Comparison of ENCODE assay signal across 9 cellular contexts in the genomic region with DNA sequence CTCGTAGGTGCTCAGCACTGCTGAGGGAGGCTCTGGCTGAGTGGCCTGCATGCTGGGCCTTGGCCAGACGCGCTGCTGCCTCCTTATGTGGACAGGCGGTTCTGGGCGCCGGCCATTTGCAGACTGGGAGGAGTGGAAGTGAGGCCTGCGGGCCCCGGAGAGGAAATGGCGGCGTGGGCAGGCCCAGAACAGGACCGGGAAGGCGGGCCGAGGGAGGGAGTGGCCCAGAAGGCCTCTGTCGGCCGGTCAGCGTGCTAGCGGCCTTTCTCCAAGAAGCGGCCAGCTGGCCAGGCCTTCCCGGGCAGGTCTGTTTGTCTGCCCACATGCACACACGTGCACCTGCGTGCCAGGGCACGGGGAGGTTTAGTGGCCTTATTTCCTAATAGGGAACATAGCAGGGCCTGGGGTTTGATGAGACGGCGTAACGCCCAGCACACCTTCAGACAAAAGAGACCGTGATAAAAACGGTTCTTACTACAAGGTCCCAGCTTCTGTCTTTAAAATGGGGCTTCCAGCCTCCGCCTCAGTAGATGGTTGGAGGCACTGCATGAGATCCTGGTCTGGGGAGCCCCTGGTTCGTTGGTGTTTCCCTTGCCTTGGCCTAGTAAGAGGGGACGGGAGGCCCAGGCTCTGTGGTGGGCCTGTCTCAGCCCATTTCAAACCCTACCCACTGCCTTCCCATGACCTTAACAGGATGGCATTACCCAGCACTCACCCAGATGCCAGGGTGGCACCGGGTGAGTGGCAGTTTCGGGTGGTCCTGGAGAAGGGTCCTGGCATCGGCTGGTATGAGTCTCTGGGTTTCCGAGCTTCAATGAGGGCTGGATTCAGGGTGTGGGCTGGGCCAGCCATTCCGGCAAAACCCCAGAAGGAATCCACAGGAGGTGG.
A peak's percentile ranks its signal among the peaks of the same experiment; 100 is the strongest.
DNase-seq lines count a peak whose midpoint lies in the region; ATAC-seq and TF ChIP-seq lines count a peak whose summit lies in the region.
"Had no signal": no experiment of that assay in that cellular context is flagged by ENCODE, and none has a peak within 500 bp of the region (broad histone marks: within the 10 kb centered on the region; RNA-seq: fewer than 3 reads in every experiment).

No MANE protein-coding gene starts in this region.

- H3K27ac ChIP-seq in RWPE1, result peak overlapping the region; percentile 100
- peak overlapping the region; percentile 94 to 98 for H3K27ac ChIP-seq in ovary

- H3K27me3 ChIP-seq in ovary, result no peaks in the 10 kb centered on the region

- H3K4me3 Mint-ChIP-seq in activated naive CD4-positive, alpha-beta T cell treated with anti-CD3 and anti-CD28 coated beads for 36 hours, result no peak overlapping the region
- no peak overlapping the region for H3K4me3 Mint-ChIP-seq in stimulated activated naive B cell treated with anti-CD40 and anti-IgM and Interleukin-4, amounts not matched to agents 10 μg/mL and 1 μg/mL and 100 μg/mL, for 72 hours

- 4 to 13% (median 6%) methylated on average over 35 of the region's 35 CpGs for WGBS in ovary, 3 donors

- TF ChIP-seq CTCF in RWPE1 (conservative IDR thresholded peaks at IDR 0.05; ENCODE audit: low read depth) (no peak), ovary (IDR thresholded peaks at IDR 0.05) (no peak), GM10266 (IDR thresholded peaks at IDR 0.05; ENCODE audit: control insufficient read depth, insufficient read depth, low read depth, missing control alignments) (no peak)

- H3K27me3 Mint-ChIP-seq in activated naive CD4-positive, alpha-beta T cell treated with anti-CD3 and anti-CD28 coated beads for 36 hours (ENCODE audit: low read depth), result no peaks in the 10 kb centered on the region
- H3K27me3 Mint-ChIP-seq in stimulated activated naive B cell treated with anti-CD40 and anti-IgM and Interleukin-4, amounts not matched to agents 10 μg/mL and 1 μg/mL and 100 μg/mL, for 72 hours, result no peaks in the 10 kb centered on the region

- TF ChIP-seq POLR2A in ovary (IDR thresholded peaks at IDR 0.05), result peak; percentile 34

- no peak for ATAC-seq in stimulated activated naive B cell treated with anti-CD40 and anti-IgM and Interleukin-4, amounts not matched to agents 10 μg/mL and 1 μg/mL and 100 μg/mL, for 72 hours (replicated peaks)

- H3K36me3 ChIP-seq in ovary, result no peaks in the 10 kb centered on the region

- H3K9me3 Mint-ChIP-seq in activated naive CD4-positive, alpha-beta T cell treated with anti-CD3 and anti-CD28 coated beads for 36 hours, result no peaks in the 10 kb centered on the region
- H3K9me3 Mint-ChIP-seq in stimulated activated naive B cell treated with anti-CD40 and anti-IgM and Interleukin-4, amounts not matched to agents 10 μg/mL and 1 μg/mL and 100 μg/mL, for 72 hours, result no peaks in the 10 kb centered on the region

- POLR2A ChIA-PET in RWPE1 (lab: Yijun Ruan, JAX; ENCODE audit: low non-redundant PET), result interaction anchor here (0.6 to 1.4 kb wide), 2 partner anchors 12 to 26 kb away, joined by 4 to 7 read pairs; no protein-coding TSS in a partner anchor

- H3K27ac Mint-ChIP-seq in activated naive CD4-positive, alpha-beta T cell treated with anti-CD3 and anti-CD28 coated beads for 36 hours, result no peak overlapping the region
- H3K27ac Mint-ChIP-seq in stimulated activated naive B cell treated with anti-CD40 and anti-IgM and Interleukin-4, amounts not matched to agents 10 μg/mL and 1 μg/mL and 100 μg/mL, for 72 hours, result no peak overlapping the region

- H3K4me1 Mint-ChIP-seq in activated naive CD4-positive, alpha-beta T cell treated with anti-CD3 and anti-CD28 coated beads for 36 hours (ENCODE audit: low read depth), result peaks cover 8% of the 10 kb centered on the region
- H3K4me1 Mint-ChIP-seq in stimulated activated naive B cell treated with anti-CD40 and anti-IgM and Interleukin-4, amounts not matched to agents 10 μg/mL and 1 μg/mL and 100 μg/mL, for 72 hours, result peaks cover 2 to 5% of the 10 kb centered on the region in 2 donors

- H3K4me3 ChIP-seq in ovary, result peak overlapping the region; percentile 34

- H3K4me1 ChIP-seq in ovary (ENCODE audit: insufficient read depth), result peaks cover 39% of the 10 kb centered on the region

- intact Hi-C loops in ovary (cut with DNase I), result no loop called here
- intact Hi-C loops in activated naive CD4-positive, alpha-beta T cell treated with anti-CD3 and anti-CD28 coated beads for 36 hours (cut with micrococcal nuclease), result no loop called here

- DNase-seq in Ammon's horn (ENCODE audit: low spot score), result peak; percentile 84
- DNase-seq in RWPE1 (ENCODE audit: low spot score), result no peak
- DNase-seq in fibroblast of gingiva (ENCODE audit: low read depth), result peak; percentile 96
- peak in 4 of 5 donors; percentile 86 to 92 (median 88) for DNase-seq in ovary
- no peak for DNase-seq in NCI-H748 treated with DMSO at 0.1 percent for 48 hours (lab: John Stamatoyannopoulos, UW)
- DNase-seq in activated naive CD4-positive, alpha-beta T cell treated with anti-CD3 and anti-CD28 coated beads for 36 hours, result no peak
- no peak for DNase-seq in GM10266 (ENCODE audit: extremely low spot score)
- DNase-seq in stimulated activated naive B cell treated with anti-CD40 and anti-IgM and Interleukin-4, amounts not matched to agents 10 μg/mL and 1 μg/mL and 100 μg/mL, for 72 hours, result no peak
- DNase-seq: erythroblast had no signal

- TF ChIP-seq EP300 in ovary (IDR thresholded peaks at IDR 0.05), result no peak

- no peaks in the 10 kb centered on the region for H3K9me3 ChIP-seq in ovary

- H3K36me3 Mint-ChIP-seq in activated naive CD4-positive, alpha-beta T cell treated with anti-CD3 and anti-CD28 coated beads for 36 hours (ENCODE audit: low read depth), result no peaks in the 10 kb centered on the region
- H3K36me3 Mint-ChIP-seq in stimulated activated naive B cell treated with anti-CD40 and anti-IgM and Interleukin-4, amounts not matched to agents 10 μg/mL and 1 μg/mL and 100 μg/mL, for 72 hours, result peaks cover 7 to 21% of the 10 kb centered on the region in 2 donors

- CTCF ChIA-PET in RWPE1 (lab: Yijun Ruan, JAX), result no interaction called here
- CTCF ChIA-PET in activated naive CD4-positive, alpha-beta T cell treated with anti-CD3 and anti-CD28 coated beads for 36 hours (lab: Charles Lee), result no interaction called here

Comparison
In these comparisons a context has a peak if more than half of its experiments do, and no peak if none do; other contexts are left out.
1. DNase-seq: peak in Ammon's horn (single experiment), fibroblast of gingiva (single experiment) and ovary (4 of 5); none in RWPE1 (single experiment), NCI-H748 treated with DMSO at 0.1 percent for 48 hours (single experiment), activated naive CD4-positive, alpha-beta T cell treated with anti-CD3 and anti-CD28 coated beads for 36 hours (single experiment), GM10266 (single experiment) and stimulated activated naive B cell treated with anti-CD40 and anti-IgM and Interleukin-4, amounts not matched to agents 10 μg/mL and 1 μg/mL and 100 μg/mL, for 72 hours (single experiment).